Comparison of ENCODE assay signal across 11 cellular contexts in genomic region chr10:93139059-93139658, GRCh38.
"Had no signal": no experiment of that assay in that cellular context is flagged by ENCODE, and none has a peak within 500 bp of the region (broad histone marks: within the 10 kb centered on the region; RNA-seq: fewer than 3 reads in every experiment).

No MANE protein-coding gene starts in this region.

- H3K4me1 ChIP-seq: ascending aorta, tibial artery had no signal

- H3K36me3 ChIP-seq: ascending aorta, tibial artery had no signal

- H3K4me3 ChIP-seq: ascending aorta, tibial artery had no signal

- ATAC-seq: activated T-cell treated with anti-CD3 and anti-CD28 coated beads, Interleukin-2, amount 50 U/mL, for 72 hours; left ventricle myocardium superior had no signal

- FAIRE-seq: kidney had no signal

- DNase-seq: activated CD4-positive, alpha-beta T cell treated with anti-CD3 and anti-CD28 coated beads, Interleukin-2, amount 50 U/mL, for 48 hours; activated CD4-positive, CD25-positive, alpha-beta regulatory T cell treated with anti-CD3 and anti-CD28 coated beads, Interleukin-2, amount 50 U/mL, for 72 hours; activated naive CD4-positive, alpha-beta T cell; activated T-cell treated with anti-CD3 and anti-CD28 coated beads, Interleukin-2, amount 50 U/mL, for 72 hours; foreskin melanocyte; head of caudate nucleus; kidney; left ventricle myocardium superior; retina; tibial artery had no signal

- H3K9me3 ChIP-seq: ascending aorta, tibial artery had no signal

- H3K27ac ChIP-seq: ascending aorta, tibial artery had no signal

- H3K27me3 ChIP-seq: ascending aorta, tibial artery had no signal
